ENCODE assay signal across 8 cellular contexts in the genomic region with DNA sequence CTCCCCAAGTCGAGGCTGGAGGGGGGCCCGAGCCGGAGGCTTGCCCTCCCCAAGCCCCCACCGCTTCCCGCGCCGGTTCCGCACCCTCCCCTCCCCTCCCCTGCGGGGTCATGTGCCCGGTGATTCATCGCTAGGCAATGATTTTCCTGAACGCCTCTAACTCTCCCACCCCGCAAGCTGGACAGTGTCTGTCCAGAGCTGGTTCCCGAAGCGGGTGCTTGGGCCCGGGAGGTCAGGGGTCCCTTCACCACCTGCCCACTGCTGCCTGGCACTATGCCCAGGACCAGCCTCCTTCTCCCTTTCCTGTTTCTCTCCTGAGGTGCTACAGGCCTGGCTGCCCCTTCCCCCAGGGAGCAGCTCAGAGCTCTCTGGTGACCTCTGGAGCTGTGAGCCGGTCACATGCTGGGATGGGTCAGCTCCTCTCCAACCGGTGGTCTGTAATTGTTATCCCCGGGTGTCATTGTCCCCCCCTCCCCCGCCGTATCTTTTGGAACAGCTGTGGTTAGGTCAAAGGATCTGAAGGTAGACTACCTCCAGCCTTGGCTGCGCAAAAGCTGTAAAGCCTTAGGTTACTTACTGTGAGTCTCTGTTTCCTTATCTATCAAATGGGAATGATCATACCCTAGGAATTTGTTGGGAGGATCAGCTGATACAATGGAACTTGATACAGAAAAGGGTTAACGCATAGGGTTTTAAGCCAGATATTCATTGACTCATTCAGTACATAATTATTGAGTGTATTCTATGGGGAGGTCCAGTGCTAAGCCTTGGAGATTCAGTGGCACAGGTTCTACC. TPM values are rescaled to one million over a fixed set of nuclear protein-coding genes. Genes with fewer than 3 reads are reported as not detected.
DNase-seq lines count a peak whose midpoint lies in the region; ATAC-seq and TF ChIP-seq lines count a peak whose summit lies in the region.

No MANE protein-coding gene starts in this region.

- H3K27ac ChIP-seq in DND-41 (ENCODE audit: low read length) (no peak overlapping the region), OCI-LY3 (ENCODE audit: low read length) (no peak overlapping the region), suprapubic skin (peak overlapping the region; percentile 95)

- H3K4me3 ChIP-seq in DND-41 (ENCODE audit: low read depth in 1 of 2, low read length in 2 of 2): peak overlapping the region; percentile 26 to 77; a peak in 3 of 4 replicates
- H3K4me3 ChIP-seq in OCI-LY3 (ENCODE audit: low read length): peak overlapping the region; percentile 94
- H3K4me3 ChIP-seq in fibroblast of the aortic adventitia (ENCODE audit: low read depth, low read length): peak overlapping the region; percentile 92
- H3K4me3 ChIP-seq in suprapubic skin: peak overlapping the region; percentile 78

- peaks cover 0 to under 1% (median 0%) of the 10 kb centered on the region in 3 donors for H3K27me3 Mint-ChIP-seq in naive B cell

- DNase-seq in DND-41 (peak; percentile 16), fibroblast of the aortic adventitia (ENCODE audit: low read depth) (peak; percentile 69), naive B cell (no peak), suprapubic skin (ENCODE audit: low spot score in 2 of 2) (peak; percentile 88), OCI-M2 (lab: John Stamatoyannopoulos, UW; ENCODE audit: unreplicated experiment) (no peak)
- peak; percentile 13 for DNase-seq in activated gamma-delta T cell treated with anti-CD3 and anti-CD28 coated beads, Interleukin-2, amount 50 U/mL, for 16 hours (ENCODE audit: low read depth)

- H3K4me2 ChIP-seq in DND-41 (ENCODE audit: insufficient read depth, low read length): peak overlapping the region; percentile 91
- peak overlapping the region; percentile 98 for H3K4me2 ChIP-seq in OCI-LY3 (ENCODE audit: low read length)

- 0 out of 3 replicates have a peak, but pooled peaks have one; percentile 6 for ATAC-seq in DND-41 (ENCODE audit: insufficient read depth, low read depth)
- peak; percentile 5 for ATAC-seq in HG02981 (IDR thresholded peaks at IDR 0.05; ENCODE audit: unreplicated experiment)
- peak; percentile 25 to 27 for ATAC-seq in naive B cell (ENCODE audit: low read depth in 2 of 2)

- TF ChIP-seq EP300 in suprapubic skin (IDR thresholded peaks at IDR 0.05): no peak

- no peaks in the 10 kb centered on the region for H3K9me3 Mint-ChIP-seq in naive B cell

- 17% methylated on average over 10 of the region's 23 CpGs for WGBS in suprapubic skin

- H3K4me1 Mint-ChIP-seq in naive B cell: peaks cover 24 to 35% (median 30%) of the 10 kb centered on the region in 3 donors

- H4K20me1 ChIP-seq in DND-41 (ENCODE audit: insufficient read depth, low read length) (no peaks in the 10 kb centered on the region; the same call in 1 of the 2 replicates), OCI-LY3 (ENCODE audit: insufficient read depth, low read length) (no peaks in the 10 kb centered on the region; the same call in 1 of the 2 replicates)

- no peaks in the 10 kb centered on the region for H3K9me3 ChIP-seq in DND-41 (ENCODE audit: insufficient read depth, low read length, severe bottlenecking)
- no peaks in the 10 kb centered on the region for H3K9me3 ChIP-seq in OCI-LY3 (ENCODE audit: insufficient read depth, low read length)
- H3K9me3 ChIP-seq in suprapubic skin: no peaks in the 10 kb centered on the region

- H2AFZ ChIP-seq in DND-41 (ENCODE audit: low read depth, low read length): peak overlapping the region; percentile 76
- H2AFZ ChIP-seq in OCI-LY3 (ENCODE audit: low read depth, low read length): peak overlapping the region; percentile 70; the same call in 1 of the 2 replicates

- H3K36me3 Mint-ChIP-seq in naive B cell: no peaks in the 10 kb centered on the region

- H3K27me3 ChIP-seq in DND-41 (ENCODE audit: insufficient read depth, low read length, poor library complexity) (peaks cover 2% of the 10 kb centered on the region), OCI-LY3 (ENCODE audit: low read depth, low read length) (no peaks in the 10 kb centered on the region), suprapubic skin (no peaks in the 10 kb centered on the region)

- H3K27ac Mint-ChIP-seq in naive B cell: peak overlapping the region in 5 of 6 donors; percentile 20 to 88 (median 73)

- H3K4me3 Mint-ChIP-seq in naive B cell: peak overlapping the region; percentile 82 to 96 (median 90)

- TF ChIP-seq CTCF in DND-41 (IDR thresholded peaks at IDR 0.05; ENCODE audit: borderline replicate concordance, extremely low read depth, low read length, poor library complexity, severe bottlenecking) (no peak), OCI-LY3 (IDR thresholded peaks at IDR 0.05; ENCODE audit: low read depth, low read length) (no peak), fibroblast of the aortic adventitia (IDR thresholded peaks at IDR 0.05; ENCODE audit: insufficient read depth, low read length) (no peak), suprapubic skin (IDR thresholded peaks at IDR 0.05) (no peak)

- H3K9ac ChIP-seq in DND-41 (ENCODE audit: low read depth, low read length) (peak overlapping the region; percentile 36), OCI-LY3 (ENCODE audit: low read length) (peak overlapping the region; percentile 73)

- no peak for TF ChIP-seq POLR2A in suprapubic skin (IDR thresholded peaks at IDR 0.05)

- H3K4me1 ChIP-seq in DND-41 (ENCODE audit: insufficient read depth, low read length): peaks cover 23% of the 10 kb centered on the region
- peaks cover 22% of the 10 kb centered on the region for H3K4me1 ChIP-seq in OCI-LY3 (ENCODE audit: low read length)
- peaks cover 32% of the 10 kb centered on the region for H3K4me1 ChIP-seq in suprapubic skin

- no peaks in the 10 kb centered on the region for H3K36me3 ChIP-seq in DND-41 (ENCODE audit: insufficient read depth, low read length)
- H3K36me3 ChIP-seq in OCI-LY3 (replicated peaks; ENCODE audit: low read depth, low read length): no peaks in the 10 kb centered on the region
- H3K36me3 ChIP-seq in suprapubic skin: no peaks in the 10 kb centered on the region

- H3K79me2 ChIP-seq in DND-41 (ENCODE audit: insufficient read depth, low read length) (no peaks in the 10 kb centered on the region), OCI-LY3 (ENCODE audit: low read length) (no peaks in the 10 kb centered on the region)

RNA-seq across cellular contexts. Expression of a gene that starts 0.7 kb away (rescaled TPM):
- total RNA-seq in fibroblast of the aortic adventitia (ENCODE audit: low replicate concordance) (17.9 and 69.6 TPM in 2 replicates), suprapubic skin (10 to 100 TPM; 24.1 to 48.2 (median 29.9) TPM)
- polyA plus RNA-seq in naive B cell (ENCODE audit: low read depth in 6 of 6): 1 to 10 TPM; 3.8 to 7.2 (median 5.7) TPM

RNA-seq across cellular contexts. Expression of a gene that starts 42.3 kb away (rescaled TPM):
- not detected in 2 replicates for total RNA-seq in fibroblast of the aortic adventitia (ENCODE audit: low replicate concordance)
- not detected for polyA plus RNA-seq in naive B cell (ENCODE audit: low read depth in 6 of 6)
- total RNA-seq in suprapubic skin: not detected

RNA-seq across cellular contexts. Expression of a gene that starts 54.7 kb away (rescaled TPM):
- total RNA-seq in fibroblast of the aortic adventitia (ENCODE audit: low replicate concordance) (25.7 and 29.3 TPM in 2 replicates), suprapubic skin (10 to 100 TPM; 27.8 to 42.0 (median 32.4) TPM)
- polyA plus RNA-seq in naive B cell (ENCODE audit: low read depth in 6 of 6): 10 to 100 TPM; 61.8 to 95.9 (median 84.3) TPM

Comparison
In these comparisons a context has a peak if more than half of its experiments do, and no peak if none do; other contexts are left out.
1. DNase-seq: peak in DND-41 (single experiment), activated gamma-delta T cell treated with anti-CD3 and anti-CD28 coated beads, Interleukin-2, amount 50 U/mL, for 16 hours (single experiment), fibroblast of the aortic adventitia (single experiment) and suprapubic skin (2 of 2); none in naive B cell (single experiment) and OCI-M2 (single experiment).
2. Peak in every context shown above with its lines, with median percentiles within 50 percentile points of each other: ATAC-seq and H3K4me3 ChIP-seq.